Comparison of ENCODE assay signal across 1 cellular context in the genomic region with DNA sequence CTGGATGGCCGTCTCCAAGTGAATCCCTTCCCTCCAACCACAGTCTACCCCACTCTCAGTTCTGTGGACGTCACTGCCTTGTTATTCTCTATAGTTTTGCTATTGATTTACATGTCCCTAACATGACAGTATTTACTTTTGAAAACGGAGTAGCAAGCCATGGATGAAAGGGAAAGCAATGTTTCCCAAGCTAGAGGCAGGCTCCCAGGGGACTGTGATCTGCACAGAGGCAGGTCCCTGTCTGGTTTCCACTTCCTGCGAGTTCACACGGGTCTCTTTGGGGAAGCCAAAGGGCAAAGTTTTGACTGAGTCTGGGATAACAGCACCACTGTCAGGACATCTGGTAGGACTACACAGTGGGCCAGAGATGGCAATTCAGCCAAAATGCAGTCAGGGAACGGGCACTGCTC.
TF ChIP-seq lines count a peak whose summit lies in the region.

No MANE protein-coding gene starts in this region.

TF ChIP-seq in HepG2, 621 proteins besides CTCF, POLR2A, EP300 and RAD21 (continued from another document and continues in another):
- TF ChIP-seq, protein P1, sequence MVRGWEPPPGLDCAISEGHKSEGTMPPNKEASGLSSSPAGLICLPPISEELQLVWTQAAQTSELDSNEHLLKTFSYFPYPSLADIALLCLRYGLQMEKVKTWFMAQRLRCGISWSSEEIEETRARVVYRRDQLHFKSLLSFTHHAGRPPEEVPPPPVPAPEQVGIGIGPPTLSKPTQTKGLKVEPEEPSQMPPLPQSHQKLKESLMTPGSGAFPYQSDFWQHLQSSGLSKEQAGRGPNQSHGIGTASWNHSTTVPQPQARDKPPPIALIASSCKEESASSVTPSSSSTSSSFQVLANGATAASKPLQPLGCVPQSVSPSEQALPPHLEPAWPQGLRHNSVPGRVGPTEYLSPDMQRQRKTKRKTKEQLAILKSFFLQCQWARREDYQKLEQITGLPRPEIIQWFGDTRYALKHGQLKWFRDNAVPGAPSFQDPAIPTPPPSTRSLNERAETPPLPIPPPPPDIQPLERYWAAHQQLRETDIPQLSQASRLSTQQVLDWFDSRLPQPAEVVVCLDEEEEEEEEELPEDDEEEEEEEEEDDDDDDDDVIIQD (CRISPR knock-in tag; IDR thresholded peaks at IDR 0.05; ENCODE audit: low read depth) = no peak; the same call in 1 of the 2 replicates
- TF ChIP-seq ZFP1 (CRISPR knock-in tag; IDR thresholded peaks at IDR 0.05) = no peak
- TF ChIP-seq ZBTB21 (CRISPR knock-in tag; IDR thresholded peaks at IDR 0.05) = no peak
- TF ChIP-seq ZNF256 (CRISPR knock-in tag; conservative IDR thresholded peaks at IDR 0.05) = no peak
- TF ChIP-seq, protein P2, sequence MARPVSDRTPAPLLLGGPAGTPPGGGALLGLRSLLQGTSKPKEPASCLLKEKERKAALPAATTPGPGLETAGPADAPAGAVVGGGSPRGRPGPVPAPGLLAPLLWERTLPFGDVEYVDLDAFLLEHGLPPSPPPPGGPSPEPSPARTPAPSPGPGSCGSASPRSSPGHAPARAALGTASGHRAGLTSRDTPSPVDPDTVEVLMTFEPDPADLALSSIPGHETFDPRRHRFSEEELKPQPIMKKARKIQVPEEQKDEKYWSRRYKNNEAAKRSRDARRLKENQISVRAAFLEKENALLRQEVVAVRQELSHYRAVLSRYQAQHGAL (CRISPR knock-in tag; IDR thresholded peaks at IDR 0.05; ENCODE audit: not compliant biosample characterization) = no peak
- TF ChIP-seq, protein P3, sequence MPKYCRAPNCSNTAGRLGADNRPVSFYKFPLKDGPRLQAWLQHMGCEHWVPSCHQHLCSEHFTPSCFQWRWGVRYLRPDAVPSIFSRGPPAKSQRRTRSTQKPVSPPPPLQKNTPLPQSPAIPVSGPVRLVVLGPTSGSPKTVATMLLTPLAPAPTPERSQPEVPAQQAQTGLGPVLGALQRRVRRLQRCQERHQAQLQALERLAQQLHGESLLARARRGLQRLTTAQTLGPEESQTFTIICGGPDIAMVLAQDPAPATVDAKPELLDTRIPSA (CRISPR knock-in tag; IDR thresholded peaks at IDR 0.05; ENCODE audit: borderline replicate concordance) = no peak
- TF ChIP-seq IRF2 (CRISPR knock-in tag; IDR thresholded peaks at IDR 0.05) = no peak
- TF ChIP-seq PCBP1 (IDR thresholded peaks at IDR 0.05; ENCODE audit: borderline replicate concordance, low read depth, low read length) = no peak
- peak; percentile 14; the same call in 1 of the 2 replicates for TF ChIP-seq ZMYM4 (CRISPR knock-in tag; IDR thresholded peaks at IDR 0.05)
- no peak for TF ChIP-seq ZNF776 (CRISPR knock-in tag; IDR thresholded peaks at IDR 0.05)
- no peak for TF ChIP-seq CCAR2 (optimal IDR thresholded peaks at IDR 0.05; ENCODE audit: low read depth, low read length)
- TF ChIP-seq, protein P4, sequence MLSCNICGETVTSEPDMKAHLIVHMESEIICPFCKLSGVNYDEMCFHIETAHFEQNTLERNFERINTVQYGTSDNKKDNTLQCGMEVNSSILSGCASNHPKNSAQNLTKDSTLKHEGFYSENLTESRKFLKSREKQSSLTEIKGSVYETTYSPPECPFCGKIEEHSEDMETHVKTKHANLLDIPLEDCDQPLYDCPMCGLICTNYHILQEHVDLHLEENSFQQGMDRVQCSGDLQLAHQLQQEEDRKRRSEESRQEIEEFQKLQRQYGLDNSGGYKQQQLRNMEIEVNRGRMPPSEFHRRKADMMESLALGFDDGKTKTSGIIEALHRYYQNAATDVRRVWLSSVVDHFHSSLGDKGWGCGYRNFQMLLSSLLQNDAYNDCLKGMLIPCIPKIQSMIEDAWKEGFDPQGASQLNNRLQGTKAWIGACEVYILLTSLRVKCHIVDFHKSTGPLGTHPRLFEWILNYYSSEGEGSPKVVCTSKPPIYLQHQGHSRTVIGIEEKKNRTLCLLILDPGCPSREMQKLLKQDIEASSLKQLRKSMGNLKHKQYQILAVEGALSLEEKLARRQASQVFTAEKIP (CRISPR knock-in tag; IDR thresholded peaks at IDR 0.05; ENCODE audit: borderline replicate concordance) = no peak
- no peak for TF ChIP-seq FIP1L1 (IDR thresholded peaks at IDR 0.05; ENCODE audit: borderline replicate concordance, insufficient read depth, low read depth, low read length)
- TF ChIP-seq ADNP (CRISPR knock-in tag; IDR thresholded peaks at IDR 0.05) = no peak
- TF ChIP-seq, protein P5, sequence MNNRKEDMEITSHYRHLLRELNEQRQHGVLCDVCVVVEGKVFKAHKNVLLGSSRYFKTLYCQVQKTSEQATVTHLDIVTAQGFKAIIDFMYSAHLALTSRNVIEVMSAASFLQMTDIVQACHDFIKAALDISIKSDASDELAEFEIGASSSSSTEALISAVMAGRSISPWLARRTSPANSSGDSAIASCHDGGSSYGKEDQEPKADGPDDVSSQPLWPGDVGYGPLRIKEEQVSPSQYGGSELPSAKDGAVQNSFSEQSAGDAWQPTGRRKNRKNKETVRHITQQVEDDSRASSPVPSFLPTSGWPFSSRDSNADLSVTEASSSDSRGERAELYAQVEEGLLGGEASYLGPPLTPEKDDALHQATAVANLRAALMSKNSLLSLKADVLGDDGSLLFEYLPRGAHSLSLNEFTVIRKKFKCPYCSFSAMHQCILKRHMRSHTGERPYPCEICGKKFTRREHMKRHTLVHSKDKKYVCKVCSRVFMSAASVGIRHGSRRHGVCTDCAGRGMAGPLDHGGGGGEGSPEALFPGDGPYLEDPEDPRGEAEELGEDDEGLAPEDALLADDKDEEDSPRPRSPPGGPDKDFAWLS (CRISPR knock-in tag; IDR thresholded peaks at IDR 0.05; ENCODE audit: borderline replicate concordance) = no peak
- TF ChIP-seq SMC3 (IDR thresholded peaks at IDR 0.05; ENCODE audit: low read length) = peak; percentile 40; the same call in 1 of the 2 replicates
- TF ChIP-seq NR2F6 (IDR thresholded peaks at IDR 0.05) = peak; percentile 47; the same call in 1 of the 2 replicates
- TF ChIP-seq NR2F6 (CRISPR knock-in tag; IDR thresholded peaks at IDR 0.05) = peak; percentile 49
- TF ChIP-seq ZFP36L1 (CRISPR knock-in tag; IDR thresholded peaks at IDR 0.05) = no peak
- TF ChIP-seq, protein P6, sequence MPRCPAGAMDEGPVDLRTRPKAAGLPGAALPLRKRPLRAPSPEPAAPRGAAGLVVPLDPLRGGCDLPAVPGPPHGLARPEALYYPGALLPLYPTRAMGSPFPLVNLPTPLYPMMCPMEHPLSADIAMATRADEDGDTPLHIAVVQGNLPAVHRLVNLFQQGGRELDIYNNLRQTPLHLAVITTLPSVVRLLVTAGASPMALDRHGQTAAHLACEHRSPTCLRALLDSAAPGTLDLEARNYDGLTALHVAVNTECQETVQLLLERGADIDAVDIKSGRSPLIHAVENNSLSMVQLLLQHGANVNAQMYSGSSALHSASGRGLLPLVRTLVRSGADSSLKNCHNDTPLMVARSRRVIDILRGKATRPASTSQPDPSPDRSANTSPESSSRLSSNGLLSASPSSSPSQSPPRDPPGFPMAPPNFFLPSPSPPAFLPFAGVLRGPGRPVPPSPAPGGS (CRISPR knock-in tag; IDR thresholded peaks at IDR 0.05) = no peak
- no peak for TF ChIP-seq NKX3-1 (CRISPR knock-in tag; IDR thresholded peaks at IDR 0.05)
- peak; percentile 54 for TF ChIP-seq SALL1 (CRISPR knock-in tag; IDR thresholded peaks at IDR 0.05)
- no peak for TF ChIP-seq ZNF772 (CRISPR knock-in tag; IDR thresholded peaks at IDR 0.05)
- no peak for TF ChIP-seq ZNF335 (CRISPR knock-in tag; IDR thresholded peaks at IDR 0.05)
- no peak for TF ChIP-seq CHCHD3 (CRISPR knock-in tag; IDR thresholded peaks at IDR 0.05)
- no peak for TF ChIP-seq SOX6 (IDR thresholded peaks at IDR 0.05)
- no peak for TF ChIP-seq SOX6 (CRISPR knock-in tag; IDR thresholded peaks at IDR 0.05)
- no peak for TF ChIP-seq NFATC3 (CRISPR knock-in tag; IDR thresholded peaks at IDR 0.05)
- no peak for TF ChIP-seq HCFC1 (IDR thresholded peaks at IDR 0.05; ENCODE audit: low read depth, low read length)
- no peak for TF ChIP-seq JUNB (CRISPR knock-in tag; IDR thresholded peaks at IDR 0.05; ENCODE audit: borderline replicate concordance)
- no peak for TF ChIP-seq ZSCAN12 (CRISPR knock-in tag; IDR thresholded peaks at IDR 0.05)
- TF ChIP-seq, protein P7, sequence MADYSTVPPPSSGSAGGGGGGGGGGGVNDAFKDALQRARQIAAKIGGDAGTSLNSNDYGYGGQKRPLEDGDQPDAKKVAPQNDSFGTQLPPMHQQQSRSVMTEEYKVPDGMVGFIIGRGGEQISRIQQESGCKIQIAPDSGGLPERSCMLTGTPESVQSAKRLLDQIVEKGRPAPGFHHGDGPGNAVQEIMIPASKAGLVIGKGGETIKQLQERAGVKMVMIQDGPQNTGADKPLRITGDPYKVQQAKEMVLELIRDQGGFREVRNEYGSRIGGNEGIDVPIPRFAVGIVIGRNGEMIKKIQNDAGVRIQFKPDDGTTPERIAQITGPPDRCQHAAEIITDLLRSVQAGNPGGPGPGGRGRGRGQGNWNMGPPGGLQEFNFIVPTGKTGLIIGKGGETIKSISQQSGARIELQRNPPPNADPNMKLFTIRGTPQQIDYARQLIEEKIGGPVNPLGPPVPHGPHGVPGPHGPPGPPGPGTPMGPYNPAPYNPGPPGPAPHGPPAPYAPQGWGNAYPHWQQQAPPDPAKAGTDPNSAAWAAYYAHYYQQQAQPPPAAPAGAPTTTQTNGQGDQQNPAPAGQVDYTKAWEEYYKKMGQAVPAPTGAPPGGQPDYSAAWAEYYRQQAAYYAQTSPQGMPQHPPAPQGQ (CRISPR knock-in tag; IDR thresholded peaks at IDR 0.05; ENCODE audit: borderline replicate concordance) = no peak
- TF ChIP-seq, protein P8, sequence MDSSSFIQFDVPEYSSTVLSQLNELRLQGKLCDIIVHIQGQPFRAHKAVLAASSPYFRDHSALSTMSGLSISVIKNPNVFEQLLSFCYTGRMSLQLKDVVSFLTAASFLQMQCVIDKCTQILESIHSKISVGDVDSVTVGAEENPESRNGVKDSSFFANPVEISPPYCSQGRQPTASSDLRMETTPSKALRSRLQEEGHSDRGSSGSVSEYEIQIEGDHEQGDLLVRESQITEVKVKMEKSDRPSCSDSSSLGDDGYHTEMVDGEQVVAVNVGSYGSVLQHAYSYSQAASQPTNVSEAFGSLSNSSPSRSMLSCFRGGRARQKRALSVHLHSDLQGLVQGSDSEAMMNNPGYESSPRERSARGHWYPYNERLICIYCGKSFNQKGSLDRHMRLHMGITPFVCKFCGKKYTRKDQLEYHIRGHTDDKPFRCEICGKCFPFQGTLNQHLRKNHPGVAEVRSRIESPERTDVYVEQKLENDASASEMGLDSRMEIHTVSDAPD (CRISPR knock-in tag; IDR thresholded peaks at IDR 0.05) = no peak
- TF ChIP-seq, protein P9, sequence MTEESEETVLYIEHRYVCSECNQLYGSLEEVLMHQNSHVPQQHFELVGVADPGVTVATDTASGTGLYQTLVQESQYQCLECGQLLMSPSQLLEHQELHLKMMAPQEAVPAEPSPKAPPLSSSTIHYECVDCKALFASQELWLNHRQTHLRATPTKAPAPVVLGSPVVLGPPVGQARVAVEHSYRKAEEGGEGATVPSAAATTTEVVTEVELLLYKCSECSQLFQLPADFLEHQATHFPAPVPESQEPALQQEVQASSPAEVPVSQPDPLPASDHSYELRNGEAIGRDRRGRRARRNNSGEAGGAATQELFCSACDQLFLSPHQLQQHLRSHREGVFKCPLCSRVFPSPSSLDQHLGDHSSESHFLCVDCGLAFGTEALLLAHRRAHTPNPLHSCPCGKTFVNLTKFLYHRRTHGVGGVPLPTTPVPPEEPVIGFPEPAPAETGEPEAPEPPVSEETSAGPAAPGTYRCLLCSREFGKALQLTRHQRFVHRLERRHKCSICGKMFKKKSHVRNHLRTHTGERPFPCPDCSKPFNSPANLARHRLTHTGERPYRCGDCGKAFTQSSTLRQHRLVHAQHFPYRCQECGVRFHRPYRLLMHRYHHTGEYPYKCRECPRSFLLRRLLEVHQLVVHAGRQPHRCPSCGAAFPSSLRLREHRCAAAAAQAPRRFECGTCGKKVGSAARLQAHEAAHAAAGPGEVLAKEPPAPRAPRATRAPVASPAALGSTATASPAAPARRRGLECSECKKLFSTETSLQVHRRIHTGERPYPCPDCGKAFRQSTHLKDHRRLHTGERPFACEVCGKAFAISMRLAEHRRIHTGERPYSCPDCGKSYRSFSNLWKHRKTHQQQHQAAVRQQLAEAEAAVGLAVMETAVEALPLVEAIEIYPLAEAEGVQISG (CRISPR knock-in tag; IDR thresholded peaks at IDR 0.05) = no peak
- no peak for TF ChIP-seq ZNF510 (CRISPR knock-in tag; IDR thresholded peaks at IDR 0.05; ENCODE audit: low read depth)
- no peak for TF ChIP-seq ZNF530 (CRISPR knock-in tag; IDR thresholded peaks at IDR 0.05; ENCODE audit: low read depth)
- no peak for TF ChIP-seq IRX3 (CRISPR knock-in tag; IDR thresholded peaks at IDR 0.05; ENCODE audit: borderline replicate concordance, low read depth)
- TF ChIP-seq, protein P10, sequence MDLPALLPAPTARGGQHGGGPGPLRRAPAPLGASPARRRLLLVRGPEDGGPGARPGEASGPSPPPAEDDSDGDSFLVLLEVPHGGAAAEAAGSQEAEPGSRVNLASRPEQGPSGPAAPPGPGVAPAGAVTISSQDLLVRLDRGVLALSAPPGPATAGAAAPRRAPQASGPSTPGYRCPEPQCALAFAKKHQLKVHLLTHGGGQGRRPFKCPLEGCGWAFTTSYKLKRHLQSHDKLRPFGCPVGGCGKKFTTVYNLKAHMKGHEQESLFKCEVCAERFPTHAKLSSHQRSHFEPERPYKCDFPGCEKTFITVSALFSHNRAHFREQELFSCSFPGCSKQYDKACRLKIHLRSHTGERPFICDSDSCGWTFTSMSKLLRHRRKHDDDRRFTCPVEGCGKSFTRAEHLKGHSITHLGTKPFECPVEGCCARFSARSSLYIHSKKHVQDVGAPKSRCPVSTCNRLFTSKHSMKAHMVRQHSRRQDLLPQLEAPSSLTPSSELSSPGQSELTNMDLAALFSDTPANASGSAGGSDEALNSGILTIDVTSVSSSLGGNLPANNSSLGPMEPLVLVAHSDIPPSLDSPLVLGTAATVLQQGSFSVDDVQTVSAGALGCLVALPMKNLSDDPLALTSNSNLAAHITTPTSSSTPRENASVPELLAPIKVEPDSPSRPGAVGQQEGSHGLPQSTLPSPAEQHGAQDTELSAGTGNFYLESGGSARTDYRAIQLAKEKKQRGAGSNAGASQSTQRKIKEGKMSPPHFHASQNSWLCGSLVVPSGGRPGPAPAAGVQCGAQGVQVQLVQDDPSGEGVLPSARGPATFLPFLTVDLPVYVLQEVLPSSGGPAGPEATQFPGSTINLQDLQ (CRISPR knock-in tag; IDR thresholded peaks at IDR 0.05) = no peak
- TF ChIP-seq, protein P11, sequence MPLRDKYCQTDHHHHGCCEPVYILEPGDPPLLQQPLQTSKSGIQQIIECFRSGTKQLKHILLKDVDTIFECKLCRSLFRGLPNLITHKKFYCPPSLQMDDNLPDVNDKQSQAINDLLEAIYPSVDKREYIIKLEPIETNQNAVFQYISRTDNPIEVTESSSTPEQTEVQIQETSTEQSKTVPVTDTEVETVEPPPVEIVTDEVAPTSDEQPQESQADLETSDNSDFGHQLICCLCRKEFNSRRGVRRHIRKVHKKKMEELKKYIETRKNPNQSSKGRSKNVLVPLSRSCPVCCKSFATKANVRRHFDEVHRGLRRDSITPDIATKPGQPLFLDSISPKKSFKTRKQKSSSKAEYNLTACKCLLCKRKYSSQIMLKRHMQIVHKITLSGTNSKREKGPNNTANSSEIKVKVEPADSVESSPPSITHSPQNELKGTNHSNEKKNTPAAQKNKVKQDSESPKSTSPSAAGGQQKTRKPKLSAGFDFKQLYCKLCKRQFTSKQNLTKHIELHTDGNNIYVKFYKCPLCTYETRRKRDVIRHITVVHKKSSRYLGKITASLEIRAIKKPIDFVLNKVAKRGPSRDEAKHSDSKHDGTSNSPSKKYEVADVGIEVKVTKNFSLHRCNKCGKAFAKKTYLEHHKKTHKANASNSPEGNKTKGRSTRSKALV (CRISPR knock-in tag; IDR thresholded peaks at IDR 0.05) = no peak
- TF ChIP-seq FOSL2 (CRISPR knock-in tag; IDR thresholded peaks at IDR 0.05) = no peak
- TF ChIP-seq ZNF644 (CRISPR knock-in tag; IDR thresholded peaks at IDR 0.05; ENCODE audit: low read depth) = no peak
- TF ChIP-seq GLI4 (CRISPR knock-in tag; IDR thresholded peaks at IDR 0.05; ENCODE audit: borderline replicate concordance) = no peak
